Comparison of ENCODE assay signal across 8 cellular contexts in the genomic region with DNA sequence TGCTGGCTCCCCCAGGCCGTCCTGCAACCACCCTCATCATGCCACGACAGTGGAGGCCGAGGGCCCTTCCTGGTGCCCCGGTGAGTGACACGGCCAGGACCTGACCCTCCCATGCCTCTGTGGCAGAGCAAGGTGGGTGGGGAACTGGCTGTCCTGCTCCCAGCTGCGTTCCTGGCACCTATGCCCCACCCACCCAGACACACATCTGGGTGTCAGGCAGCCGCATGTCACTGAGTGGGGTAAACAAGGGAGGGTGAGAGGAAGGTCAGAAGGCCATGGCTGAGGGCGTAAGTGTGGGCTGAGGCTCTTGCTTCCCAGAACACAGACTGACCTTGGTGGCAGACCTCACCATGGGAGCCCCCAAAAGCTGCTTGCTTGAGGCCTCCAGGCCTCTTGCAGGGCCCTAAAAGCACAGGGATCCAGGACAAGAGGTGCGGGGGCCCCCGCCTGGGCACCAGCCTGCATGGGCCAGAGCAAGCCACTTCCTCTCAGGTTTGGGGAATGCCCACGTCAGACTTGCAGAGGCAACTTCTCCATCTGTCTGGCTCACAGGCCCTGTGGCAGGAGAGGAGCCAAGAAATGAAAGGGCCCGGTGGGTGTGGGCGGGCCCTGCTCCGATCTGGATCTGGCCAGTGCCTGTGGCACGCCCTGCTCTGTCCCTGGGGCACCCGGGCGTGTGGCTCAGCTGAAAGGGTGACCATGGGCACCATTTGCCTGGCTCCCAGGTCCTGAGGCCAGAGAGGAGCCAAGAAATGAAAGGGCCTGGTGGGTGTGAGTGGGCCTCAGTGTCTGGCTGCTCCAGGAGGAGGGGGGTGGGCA. TPM values are rescaled to one million over a fixed set of nuclear protein-coding genes. Genes with fewer than 3 reads are reported as not detected.
DNase-seq lines count a peak whose midpoint lies in the region; ATAC-seq and TF ChIP-seq lines count a peak whose summit lies in the region.

No MANE protein-coding gene starts in this region.

- intact Hi-C loops in testis (cut with DNase I; ENCODE audit: low total_unique reads): no loop called here

- in situ Hi-C loops in astrocyte of the spinal cord (cut with HindIII; ENCODE audit: low sequenced_read_pairs): no loop called here

- DNase-seq in C1 segment of cervical spinal cord (lab: John Stamatoyannopoulos, UW) (peak in 10 of 14 donors; percentile 6 to 67 (median 39)), Peyer's patch (peak; percentile 64 to 89 (median 74)), astrocyte of the spinal cord (ENCODE audit: low read depth, low spot score) (peak; percentile 71), testis (peak; percentile 69)

- WGBS in testis, 2 donors: 50 to 63% methylated on average over 10 to 17 of the region's 17 CpGs

- TF ChIP-seq CTCF in Peyer's patch (IDR thresholded peaks at IDR 0.05) (no peak), astrocyte of the spinal cord (IDR thresholded peaks at IDR 0.05; ENCODE audit: low read depth, low read length) (no peak), testis (IDR thresholded peaks at IDR 0.05) (no peak)

- H3K4me3 ChIP-seq in Peyer's patch (no peak overlapping the region), astrocyte of the spinal cord (ENCODE audit: low read depth, low read length) (no peak overlapping the region), testis (no peak overlapping the region)

- H3K4me1 ChIP-seq in Peyer's patch (peaks cover 3 to 42% (median 23%) of the 10 kb centered on the region in 4 donors), testis (peaks cover 21% of the 10 kb centered on the region)

- no peaks in the 10 kb centered on the region for H3K27me3 ChIP-seq in Peyer's patch
- no peaks in the 10 kb centered on the region for H3K27me3 ChIP-seq in layer of hippocampus (ENCODE audit: control insufficient read depth, insufficient read depth, low read length)
- H3K27me3 ChIP-seq in testis: no peaks in the 10 kb centered on the region

- H3K36me3 ChIP-seq in Peyer's patch (no peaks in the 10 kb centered on the region), testis (ENCODE audit: low read depth, missing control alignments) (no peaks in the 10 kb centered on the region)

- H3K27ac ChIP-seq in Peyer's patch (peak overlapping the region; percentile 66 to 82 (median 78)), layer of hippocampus (ENCODE audit: low read depth, low read length) (peak overlapping the region; percentile 85), testis (peak overlapping the region; percentile 58 to 65)

- TF ChIP-seq POLR2A in Peyer's patch (IDR thresholded peaks at IDR 0.05) (no peak), testis (IDR thresholded peaks at IDR 0.05) (no peak)

- no peaks in the 10 kb centered on the region for H3K9me3 ChIP-seq in Peyer's patch
- no peaks in the 10 kb centered on the region for H3K9me3 ChIP-seq in testis

- peak; percentile 54 for ATAC-seq in GM21447 (IDR thresholded peaks at IDR 0.05; ENCODE audit: unreplicated experiment)
- ATAC-seq in GM18519 (IDR thresholded peaks at IDR 0.05; ENCODE audit: low FRiP score, unreplicated experiment): no peak
- no peak for ATAC-seq in HG03521 (IDR thresholded peaks at IDR 0.05; ENCODE audit: unreplicated experiment)

RNA-seq across cellular contexts. Expression of a gene that starts 3.9 kb away (rescaled TPM):
- 100 to 1,000 TPM in 2 of 4 donors, 10 to 100 TPM in 2; 28.2 to 144 (median 79.8) TPM for total RNA-seq in Peyer's patch
- total RNA-seq in testis: 100 to 1,000 TPM in 1 of 2 donors, 10 to 100 TPM in 1; 71.8 to 111 TPM
- 61.3 TPM for polyA plus RNA-seq in testis (ENCODE audit: insufficient read depth, low read depth, low replicate concordance)

RNA-seq across cellular contexts. Expression of a gene that starts 12.3 kb away (rescaled TPM):
- 10 to 100 TPM; 18.9 to 55.0 (median 35.3) TPM for total RNA-seq in Peyer's patch
- 10 to 100 TPM; 67.7 to 71.4 TPM for total RNA-seq in testis
- 70.6 TPM for polyA plus RNA-seq in testis (ENCODE audit: insufficient read depth, low read depth, low replicate concordance)

RNA-seq across cellular contexts. Expression of a gene that starts 57.0 kb away (rescaled TPM):
- 100 to 1,000 TPM; 148 to 232 (median 215) TPM for total RNA-seq in Peyer's patch
- total RNA-seq in testis: 100 to 1,000 TPM; 137 to 179 TPM
- 178 TPM for polyA plus RNA-seq in testis (ENCODE audit: insufficient read depth, low read depth, low replicate concordance)
